In genomic region chr5:77560677-77561263, GRCh38 we compare ENCODE assay signal across 9 cellular contexts.
DNase-seq lines count a peak whose midpoint lies in the region; ATAC-seq, FAIRE-seq and TF ChIP-seq lines count a peak whose summit lies in the region.
"Had no signal": no experiment of that assay in that cellular context is flagged by ENCODE, and none has a peak within 500 bp of the region (broad histone marks: within the 10 kb centered on the region; RNA-seq: fewer than 3 reads in every experiment).

No MANE protein-coding gene starts in this region.

- H3K27me3 ChIP-seq in keratinocyte (ENCODE audit: control insufficient read depth, extremely low read depth, insufficient read depth, low read length): peaks cover 3% of the 10 kb centered on the region

- no peaks in the 10 kb centered on the region for H4K20me1 ChIP-seq in keratinocyte (ENCODE audit: control insufficient read depth, extremely low read depth, insufficient read depth, low read length)

- dilution Hi-C loops in keratinocyte (cut with MboI; ENCODE audit: extremely low pct_ligation_motif_present, low sequenced_read_pairs): no loop called here

- no peaks in the 10 kb centered on the region for H3K9me3 Mint-ChIP-seq in WTC11
- H3K9me3 Mint-ChIP-seq: activated naive CD4-positive, alpha-beta T cell treated with anti-CD3 and anti-CD28 coated beads, Interleukin-2, amount 50 U/mL, for 24 hours had no signal

- H3K27me3 Mint-ChIP-seq in WTC11 (ENCODE audit: low read depth): peaks cover 2% of the 10 kb centered on the region; the same call in 1 of the 2 replicates

- H3K27ac Mint-ChIP-seq in WTC11: no peak overlapping the region
- H3K27ac Mint-ChIP-seq: activated naive CD4-positive, alpha-beta T cell treated with anti-CD3 and anti-CD28 coated beads, Interleukin-2, amount 50 U/mL, for 24 hours had no signal

- no peak overlapping the region for H3K4me3 ChIP-seq in keratinocyte (ENCODE audit: control insufficient read depth in 2 of 3, extremely low read depth in 1 of 3, insufficient read depth in 2 of 3, low read depth in 1 of 3, low read length in 3 of 3)

- POLR2A ChIA-PET in WTC11 (lab: Charles Lee): no interaction called here

- H3K9me1 ChIP-seq in keratinocyte (ENCODE audit: control insufficient read depth, extremely low read depth, insufficient read depth, low read length): no peaks in the 10 kb centered on the region

- H3K4me1 Mint-ChIP-seq in WTC11: 0 out of 2 replicates have a peak, but pooled peaks cover 2% of the 10 kb centered on the region
- H3K4me1 Mint-ChIP-seq: activated naive CD4-positive, alpha-beta T cell treated with anti-CD3 and anti-CD28 coated beads, Interleukin-2, amount 50 U/mL, for 24 hours had no signal

- H3K4me2 ChIP-seq in keratinocyte (ENCODE audit: control insufficient read depth, extremely low read depth, insufficient read depth, low read depth, low read length): no peak overlapping the region

- no peaks in the 10 kb centered on the region for H3K36me3 ChIP-seq in keratinocyte (ENCODE audit: control insufficient read depth in 2 of 2, extremely low read depth in 1 of 2, insufficient read depth in 2 of 2, low read length in 2 of 2)

- ATAC-seq in WTC11: peak; percentile 59
- no peak for ATAC-seq in HG03159 (IDR thresholded peaks at IDR 0.05; ENCODE audit: unreplicated experiment)
- ATAC-seq in GM19351 (IDR thresholded peaks at IDR 0.05; ENCODE audit: unreplicated experiment): no peak

- no peak overlapping the region for H3K4me3 Mint-ChIP-seq in WTC11
- H3K4me3 Mint-ChIP-seq: activated naive CD4-positive, alpha-beta T cell treated with anti-CD3 and anti-CD28 coated beads, Interleukin-2, amount 50 U/mL, for 24 hours had no signal

- no peaks in the 10 kb centered on the region for H3K9me3 ChIP-seq in keratinocyte (ENCODE audit: control insufficient read depth, low read depth, low read length)

- H2AFZ ChIP-seq in keratinocyte (ENCODE audit: control insufficient read depth, low read length): no peak overlapping the region

- H3K36me3 Mint-ChIP-seq in WTC11: no peaks in the 10 kb centered on the region
- H3K36me3 Mint-ChIP-seq: activated naive CD4-positive, alpha-beta T cell treated with anti-CD3 and anti-CD28 coated beads, Interleukin-2, amount 50 U/mL, for 24 hours had no signal

- no peak overlapping the region for H3K27ac ChIP-seq in keratinocyte (ENCODE audit: control insufficient read depth, insufficient read depth, low read length)

- TF ChIP-seq CTCF in WTC11 (IDR thresholded peaks at IDR 0.05) (peak; percentile 38), keratinocyte (optimal IDR thresholded peaks at IDR 0.05 in 1 of 3, IDR thresholded peaks at IDR 0.05 in 1 of 3, conservative IDR thresholded peaks at IDR 0.05 in 1 of 3; ENCODE audit: extremely low read depth in 1 of 3, insufficient read depth in 2 of 3, low read length in 3 of 3) (peak in 2 of 3 experiments; percentile 40 to 48)

- CTCF ChIA-PET in WTC11 (lab: Charles Lee): interaction anchor here (0.6 to 1.8 kb wide), 18 partner anchors 9 to 623 kb away, joined by 3 to 15 read pairs (median 4); partner anchors contain the start of gene OTP

- DNase-seq in SIG-M5 treated with dmso at 0.1 percent for 504 hours (lab: John Stamatoyannopoulos, UW; ENCODE audit: unreplicated experiment) (peak; percentile 70), SIG-M5 (lab: John Stamatoyannopoulos, UW) (no peak), NCI-H1694 treated with DMSO at 0.1 percent for 48 hours (lab: John Stamatoyannopoulos, UW) (peak; percentile 38), WTC11 (ENCODE audit: low spot score) (no peak), keratinocyte (ENCODE audit: low read depth, low spot score) (no peak)
- DNase-seq in activated CD8-positive, alpha-beta memory T cell treated with anti-CD3 and anti-CD28 coated beads, Interleukin-2, amount 50 U/mL, for 4 hours: no peak

- H3K9ac ChIP-seq in keratinocyte (ENCODE audit: control insufficient read depth, extremely low read depth, insufficient read depth, low read length): no peak overlapping the region

- no peaks in the 10 kb centered on the region for H3K79me2 ChIP-seq in keratinocyte (ENCODE audit: control insufficient read depth, insufficient read depth, low read length)

- H3K4me1 ChIP-seq in keratinocyte (ENCODE audit: control insufficient read depth, extremely low read depth, insufficient read depth, low read length): no peaks in the 10 kb centered on the region

- FAIRE-seq in keratinocyte (lab: Jason Lieb, UNC): no peak

TF ChIP-seq in WTC11, 78 proteins besides CTCF, POLR2A, EP300 and RAD21:
- TF ChIP-seq ERG (CRISPR knock-in tag; IDR thresholded peaks at IDR 0.05): no peak
- no peak for TF ChIP-seq MXD4 (CRISPR knock-in tag; IDR thresholded peaks at IDR 0.05; ENCODE audit: borderline replicate concordance)
- TF ChIP-seq ZBTB43 (CRISPR knock-in tag; IDR thresholded peaks at IDR 0.05): no peak
- TF ChIP-seq ZNF512 (CRISPR knock-in tag; IDR thresholded peaks at IDR 0.05; ENCODE audit: borderline replicate concordance): no peak
- TF ChIP-seq HMGA2 (CRISPR knock-in tag; IDR thresholded peaks at IDR 0.05): no peak
- TF ChIP-seq TCF7 (CRISPR knock-in tag; IDR thresholded peaks at IDR 0.05; ENCODE audit: low read depth): no peak
- TF ChIP-seq ZNF281 (CRISPR knock-in tag; IDR thresholded peaks at IDR 0.05): no peak
- TF ChIP-seq JUN (CRISPR knock-in tag; IDR thresholded peaks at IDR 0.05): no peak
- TF ChIP-seq ETV6 (CRISPR knock-in tag; IDR thresholded peaks at IDR 0.05): no peak
- no peak for TF ChIP-seq HMGXB4 (CRISPR knock-in tag; IDR thresholded peaks at IDR 0.05)

Comparison
In these comparisons a context has a peak if more than half of its experiments do, and no peak if none do; other contexts are left out.
1. DNase-seq: peak in SIG-M5 treated with dmso at 0.1 percent for 504 hours (single experiment) and NCI-H1694 treated with DMSO at 0.1 percent for 48 hours (single experiment); none in SIG-M5 (single experiment), WTC11 (single experiment), keratinocyte (single experiment) and activated CD8-positive, alpha-beta memory T cell treated with anti-CD3 and anti-CD28 coated beads, Interleukin-2, amount 50 U/mL, for 4 hours (single experiment).